In the genomic region with DNA sequence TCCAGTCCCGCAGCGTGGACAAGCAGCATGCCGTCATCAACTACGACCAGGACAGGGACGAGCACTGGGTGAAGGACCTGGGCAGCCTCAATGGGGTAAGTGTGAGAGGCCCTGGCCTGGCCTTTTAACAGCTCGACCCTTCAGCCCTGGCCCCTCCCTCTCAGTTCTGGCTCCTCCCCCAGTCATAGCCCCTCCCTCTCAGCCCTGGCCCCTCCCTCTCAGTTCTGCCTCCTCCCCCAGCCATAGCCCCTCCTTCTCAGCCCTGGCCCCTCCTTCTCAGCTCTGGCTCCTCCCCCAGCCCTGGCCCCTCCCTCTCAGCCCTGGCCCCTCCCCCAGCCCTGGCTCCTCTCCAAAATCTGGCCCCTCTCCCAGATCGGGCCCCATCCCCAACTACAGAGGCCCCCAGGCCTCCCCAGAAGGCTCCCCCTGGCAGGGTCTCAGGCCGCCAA, we compare ENCODE assay signal across 9 cellular contexts. TPM values are rescaled to one million over a fixed set of nuclear protein-coding genes. Genes with fewer than 3 reads are reported as not detected.
A peak's percentile ranks its signal among the peaks of the same experiment; 100 is the strongest.
DNase-seq lines count a peak whose midpoint lies in the region; ATAC-seq, FAIRE-seq and TF ChIP-seq lines count a peak whose summit lies in the region.
"Had no signal": no experiment of that assay in that cellular context is flagged by ENCODE, and none has a peak within 500 bp of the region (broad histone marks: within the 10 kb centered on the region; RNA-seq: fewer than 3 reads in every experiment).

No MANE protein-coding gene starts in this region.

- H3K4me3 ChIP-seq in Panc1 (ENCODE audit: low read depth in 2 of 2, low read length in 2 of 2) (no peak overlapping the region), choroid plexus epithelial cell (ENCODE audit: low read depth, low read length) (no peak overlapping the region), pancreas (no peak overlapping the region)

- in situ Hi-C loops in Panc1 (cut with HindIII; ENCODE audit: low pct_unique_long_range_greater_than_20kb, low sequenced_read_pairs) = no loop called here

- intact Hi-C loops in Panc1 (cut with micrococcal nuclease; ENCODE audit: unreplicated experiment) = no loop called here
- intact Hi-C loops in pancreas (cut with DNase I) = no loop called here

- no TSS peak for BruUV-seq in Panc1 (replicated peaks; lab: Mats Ljungman, UMichigan)

- H3K9me3 ChIP-seq in Panc1 (ENCODE audit: control insufficient read depth, insufficient read depth, low read depth, low read length) = no peaks in the 10 kb centered on the region
- no peaks in the 10 kb centered on the region for H3K9me3 ChIP-seq in pancreas

- H3K36me3 ChIP-seq in Panc1 (ENCODE audit: control insufficient read depth, insufficient read depth, low read length) = no peaks in the 10 kb centered on the region
- H3K36me3 ChIP-seq in pancreas = peaks cover 0 to 19% (median 0%) of the 10 kb centered on the region in 3 donors

- FAIRE-seq in pancreas (lab: Jason Lieb, UNC) = no peak

- peak; percentile 71 for DNase-seq in GM10248 (ENCODE audit: extremely low spot score)
- no peak for DNase-seq in Panc1 (ENCODE audit: low read depth, low spot score)
- DNase-seq in choroid plexus epithelial cell (ENCODE audit: low read depth) = peak; percentile 42
- peak in 2 of 6 donors; percentile 59 to 69 for DNase-seq in pancreas
- DNase-seq in AML-193 (lab: John Stamatoyannopoulos, UW) = no peak
- DNase-seq in NCI-H1930 (lab: John Stamatoyannopoulos, UW) = no peak

- CTCF ChIA-PET in GM10248 (lab: Yijun Ruan, JAX) (interaction anchor here (0.9 to 1.7 kb wide), 2 partner anchors 20 to 187 kb away, joined by 3 to 5 read pairs; no protein-coding TSS in a partner anchor), Panc1 (lab: Charles Lee) (interaction anchor here (0.6 to 1.1 kb wide), 2 partner anchors 20 to 50 kb away, joined by 3 to 5 read pairs; no protein-coding TSS in a partner anchor)

- TF ChIP-seq CTCF in GM10248 (IDR thresholded peaks at IDR 0.05; ENCODE audit: control extremely low read depth, extremely low read depth, low read depth, missing control alignments) = no peak
- no peak for TF ChIP-seq CTCF in Panc1 (IDR thresholded peaks at IDR 0.05)
- no peak for TF ChIP-seq CTCF in choroid plexus epithelial cell (conservative IDR thresholded peaks at IDR 0.05; ENCODE audit: low read depth, low read length)
- no peak for TF ChIP-seq CTCF in pancreas (IDR thresholded peaks at IDR 0.05)

- ATAC-seq in Panc1 (peak; percentile 49), pancreas (peak; percentile 46 to 76 (median 62)), GM21360 (IDR thresholded peaks at IDR 0.05; ENCODE audit: unreplicated experiment) (no peak), HG02678 (IDR thresholded peaks at IDR 0.05; ENCODE audit: unreplicated experiment) (no peak)

- POLR2A ChIA-PET in GM10248 (lab: Yijun Ruan, JAX) (no interaction called here), Panc1 (lab: Charles Lee) (interaction anchor here (0.7 kb wide), 1 partner anchor 11 kb away, joined by 4 read pairs; no protein-coding TSS in a partner anchor)

- 92 to 95% methylated on average over 8 of the region's 8 CpGs for WGBS in pancreas, 2 donors

- H3K27me3 ChIP-seq in Panc1 (ENCODE audit: control insufficient read depth, insufficient read depth, low read length) (no peaks in the 10 kb centered on the region), pancreas (no peaks in the 10 kb centered on the region)

- H3K27ac ChIP-seq in Panc1 (ENCODE audit: low read length) (no peak overlapping the region), pancreas (no peak overlapping the region)
- H3K27ac ChIP-seq: HL-60 had no signal

- no peaks in the 10 kb centered on the region; the same call in 1 of the 2 replicates for H3K4me1 ChIP-seq in Panc1 (ENCODE audit: control insufficient read depth, insufficient read depth, low read length)
- H3K4me1 ChIP-seq in pancreas = no peaks in the 10 kb centered on the region

RNA-seq across cellular contexts. Expression of gene CEP170B, which starts 11.2 kb away (rescaled TPM):
- total RNA-seq in Panc1 (2021; ENCODE audit: unreplicated experiment) (17.8 TPM), pancreas (10 to 100 TPM; 17.7 to 26.3 (median 21.9) TPM)
- 14.5 TPM for polyA plus RNA-seq in Panc1 (2012; ENCODE audit: insufficient read length)
- polyA plus RNA-seq in pancreas = 10 to 100 TPM; 19.1 to 43.8 TPM

RNA-seq across cellular contexts. Expression of gene PLD4, which starts 48.4 kb away (rescaled TPM):
- total RNA-seq in Panc1 (2021; ENCODE audit: unreplicated experiment) = 0.15 TPM
- polyA plus RNA-seq in Panc1 (2012; ENCODE audit: insufficient read length) = not detected
- 10 to 100 TPM in 1 of 6 donors, 1 to 10 TPM in 2, under 1 TPM in 3; 0.19 to 12.5 (median 0.91) TPM for total RNA-seq in pancreas
- polyA plus RNA-seq in pancreas = under 1 TPM; 0.49 to 0.52 TPM

Comparison
In these comparisons a context has a peak if more than half of its experiments do, and no peak if none do; other contexts are left out.
1. DNase-seq: peak in GM10248 (single experiment) and choroid plexus epithelial cell (single experiment); none in Panc1 (single experiment), AML-193 (0 of 2) and NCI-H1930 (0 of 2).
2. ATAC-seq: peak in Panc1 (single experiment) and pancreas (4 of 4); none in GM21360 (single experiment) and HG02678 (single experiment).